In the genomic region with DNA sequence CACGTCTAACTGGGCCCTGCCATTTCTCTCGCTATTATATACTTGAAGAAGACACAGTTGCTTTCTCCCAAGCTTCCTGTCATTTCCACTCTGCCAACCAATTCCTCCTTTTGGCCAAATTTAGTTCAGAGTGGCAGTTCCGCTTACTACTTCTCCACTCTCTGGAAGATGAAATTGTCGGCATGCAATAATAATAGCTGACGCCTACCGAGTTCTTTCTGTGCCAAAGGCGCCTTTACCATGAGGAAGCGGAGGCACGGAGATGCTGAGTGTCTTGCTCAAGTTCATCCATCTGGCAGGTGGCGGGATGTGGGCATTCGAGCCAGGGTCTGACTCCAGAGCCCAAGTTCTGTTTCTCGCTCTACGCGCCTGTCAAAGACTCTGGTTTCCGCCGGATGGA, we compare ENCODE assay signal across 10 cellular contexts. TPM values are rescaled to one million over a fixed set of nuclear protein-coding genes. Genes with fewer than 3 reads are reported as not detected.
DNase-seq lines count a peak whose midpoint lies in the region; ATAC-seq and TF ChIP-seq lines count a peak whose summit lies in the region.
"Had no signal": no experiment of that assay in that cellular context is flagged by ENCODE, and none has a peak within 500 bp of the region (broad histone marks: within the 10 kb centered on the region; RNA-seq: fewer than 3 reads in every experiment).

No MANE protein-coding gene starts in this region.

- no peaks in the 10 kb centered on the region for H3K27me3 ChIP-seq in thoracic aorta (replicated peaks; ENCODE audit: insufficient read depth)

- H3K4me3 ChIP-seq in thoracic aorta, result no peak overlapping the region

- H3K27me3 Mint-ChIP-seq in activated CD8-positive, alpha-beta memory T cell treated with anti-CD3 and anti-CD28 coated beads, Interleukin-2, amount 10 ng/mL, durations not matched to agents 7 days and 5 days, result peaks cover 7% of the 10 kb centered on the region
- no peaks in the 10 kb centered on the region for H3K27me3 Mint-ChIP-seq in activated T-helper 2 cell treated with anti-CD3 and anti-CD28 coated beads, Interferon-gamma antibody, Interleukin-2, Interleukin-4, amounts not matched to agents 10 μg/mL and 5 μg/mL and 100 μg/mL, durations not matched to agents 14 hours and 24 hours and 36 hours (ENCODE audit: low read depth)
- no peaks in the 10 kb centered on the region for H3K27me3 Mint-ChIP-seq in memory B cell

- no peaks in the 10 kb centered on the region for H3K4me1 ChIP-seq in thoracic aorta (ENCODE audit: control insufficient read depth in 1 of 2, low read depth in 2 of 2)

- CTCF ChIA-PET in activated CD8-positive, alpha-beta memory T cell treated with anti-CD3 and anti-CD28 coated beads, Interleukin-2, amount 10 ng/mL, durations not matched to agents 7 days and 5 days (lab: Charles Lee), result interaction anchor here (0.6 kb wide), 1 partner anchor 64 kb away, joined by 3 read pairs; no protein-coding TSS in a partner anchor

- DNase-seq in activated CD8-positive, alpha-beta memory T cell treated with anti-CD3 and anti-CD28 coated beads, Interleukin-2, amount 10 ng/mL, durations not matched to agents 7 days and 5 days, result no peak
- DNase-seq in activated CD8-positive, alpha-beta memory T cell treated with anti-CD3 and anti-CD28 coated beads, Interleukin-2, amount 50 U/mL, for 48 hours, result no peak
- DNase-seq in activated T-helper 2 cell treated with anti-CD3 and anti-CD28 coated beads, Interferon-gamma antibody, Interleukin-2, Interleukin-4, amounts not matched to agents 10 μg/mL and 5 μg/mL and 100 μg/mL, durations not matched to agents 14 hours and 24 hours and 36 hours (ENCODE audit: low spot score), result no peak
- DNase-seq in memory B cell (ENCODE audit: low spot score in 2 of 2), result no peak
- no peak for DNase-seq in thoracic aorta (ENCODE audit: low spot score)
- DNase-seq in NCI-H1694 (lab: John Stamatoyannopoulos, UW), result no peak
- DNase-seq in central memory CD4-positive, alpha-beta T cell, result no peak
- DNase-seq: effector CD4-positive, alpha-beta T cell; NCI-H524 had no signal

- peaks cover 8% of the 10 kb centered on the region for H3K36me3 Mint-ChIP-seq in activated CD8-positive, alpha-beta memory T cell treated with anti-CD3 and anti-CD28 coated beads, Interleukin-2, amount 10 ng/mL, durations not matched to agents 7 days and 5 days
- no peaks in the 10 kb centered on the region for H3K36me3 Mint-ChIP-seq in activated T-helper 2 cell treated with anti-CD3 and anti-CD28 coated beads, Interferon-gamma antibody, Interleukin-2, Interleukin-4, amounts not matched to agents 10 μg/mL and 5 μg/mL and 100 μg/mL, durations not matched to agents 14 hours and 24 hours and 36 hours (ENCODE audit: low read depth)
- no peaks in the 10 kb centered on the region for H3K36me3 Mint-ChIP-seq in memory B cell

- no peaks in the 10 kb centered on the region for H3K9me3 ChIP-seq in thoracic aorta

- H3K9me3 Mint-ChIP-seq in activated CD8-positive, alpha-beta memory T cell treated with anti-CD3 and anti-CD28 coated beads, Interleukin-2, amount 10 ng/mL, durations not matched to agents 7 days and 5 days (ENCODE audit: low read depth), result no peaks in the 10 kb centered on the region
- H3K9me3 Mint-ChIP-seq in activated T-helper 2 cell treated with anti-CD3 and anti-CD28 coated beads, Interferon-gamma antibody, Interleukin-2, Interleukin-4, amounts not matched to agents 10 μg/mL and 5 μg/mL and 100 μg/mL, durations not matched to agents 14 hours and 24 hours and 36 hours, result no peaks in the 10 kb centered on the region
- H3K9me3 Mint-ChIP-seq in memory B cell, result no peaks in the 10 kb centered on the region

- intact Hi-C loops in activated T-helper 2 cell treated with anti-CD3 and anti-CD28 coated beads, Interferon-gamma antibody, Interleukin-2, Interleukin-4, amounts not matched to agents 10 μg/mL and 5 μg/mL and 100 μg/mL, durations not matched to agents 14 hours and 24 hours and 36 hours (cut with micrococcal nuclease), result loop anchor here (2.0 kb wide), 1 partner anchor 16 kb away; no protein-coding TSS in a partner anchor

- peaks cover 56% of the 10 kb centered on the region for H3K4me1 Mint-ChIP-seq in activated CD8-positive, alpha-beta memory T cell treated with anti-CD3 and anti-CD28 coated beads, Interleukin-2, amount 10 ng/mL, durations not matched to agents 7 days and 5 days
- H3K4me1 Mint-ChIP-seq in activated T-helper 2 cell treated with anti-CD3 and anti-CD28 coated beads, Interferon-gamma antibody, Interleukin-2, Interleukin-4, amounts not matched to agents 10 μg/mL and 5 μg/mL and 100 μg/mL, durations not matched to agents 14 hours and 24 hours and 36 hours (ENCODE audit: low read depth), result peaks cover 51% of the 10 kb centered on the region
- H3K4me1 Mint-ChIP-seq in memory B cell, result peaks cover 16% of the 10 kb centered on the region

- TF ChIP-seq CTCF in thoracic aorta (IDR thresholded peaks at IDR 0.05), result no peak

- H3K4me3 Mint-ChIP-seq in activated CD8-positive, alpha-beta memory T cell treated with anti-CD3 and anti-CD28 coated beads, Interleukin-2, amount 10 ng/mL, durations not matched to agents 7 days and 5 days, result peak overlapping the region; percentile 41
- peak overlapping the region; percentile 41 for H3K4me3 Mint-ChIP-seq in activated T-helper 2 cell treated with anti-CD3 and anti-CD28 coated beads, Interferon-gamma antibody, Interleukin-2, Interleukin-4, amounts not matched to agents 10 μg/mL and 5 μg/mL and 100 μg/mL, durations not matched to agents 14 hours and 24 hours and 36 hours (ENCODE audit: low read depth)
- H3K4me3 Mint-ChIP-seq in memory B cell, result peak overlapping the region; percentile 81

- no peak for ATAC-seq in activated CD8-positive, alpha-beta memory T cell treated with anti-CD3 and anti-CD28 coated beads, Interleukin-2, amount 10 ng/mL, durations not matched to agents 7 days and 5 days
- ATAC-seq in memory B cell (ENCODE audit: low read depth) (no peak), thoracic aorta (ENCODE audit: insufficient number of reproducible peaks, low FRiP score, low read depth) (peak; percentile 28), HG02852 (IDR thresholded peaks at IDR 0.05; ENCODE audit: unreplicated experiment) (no peak)

- H3K27ac Mint-ChIP-seq in activated CD8-positive, alpha-beta memory T cell treated with anti-CD3 and anti-CD28 coated beads, Interleukin-2, amount 10 ng/mL, durations not matched to agents 7 days and 5 days, result peak overlapping the region; percentile 77
- peak overlapping the region; percentile 65 for H3K27ac Mint-ChIP-seq in activated T-helper 2 cell treated with anti-CD3 and anti-CD28 coated beads, Interferon-gamma antibody, Interleukin-2, Interleukin-4, amounts not matched to agents 10 μg/mL and 5 μg/mL and 100 μg/mL, durations not matched to agents 14 hours and 24 hours and 36 hours
- peak overlapping the region; percentile 88 for H3K27ac Mint-ChIP-seq in memory B cell

- H3K36me3 ChIP-seq in thoracic aorta, result no peaks in the 10 kb centered on the region

- peak overlapping the region in 1 of 2 donors; percentile 35 for H3K27ac ChIP-seq in thoracic aorta

RNA-seq across cellular contexts. Expression of a gene that starts 14.6 kb away (rescaled TPM):
- 10 to 100 TPM; 37.5 to 47.8 TPM for total RNA-seq in activated CD8-positive, alpha-beta memory T cell treated with anti-CD3 and anti-CD28 coated beads, Interleukin-2, amount 10 ng/mL, durations not matched to agents 7 days and 5 days
- total RNA-seq in activated T-helper 2 cell treated with anti-CD3 and anti-CD28 coated beads, Interferon-gamma antibody, Interleukin-2, Interleukin-4, amounts not matched to agents 10 μg/mL and 5 μg/mL and 100 μg/mL, durations not matched to agents 14 hours and 24 hours and 36 hours, result 51.4 and 53.2 TPM in 2 replicates
- total RNA-seq in thoracic aorta, result 10 to 100 TPM in 1 of 2 donors, 1 to 10 TPM in 1; 4.7 to 17.9 TPM

RNA-seq across cellular contexts. Expression of a gene that starts 56.4 kb away (rescaled TPM):
- total RNA-seq in activated CD8-positive, alpha-beta memory T cell treated with anti-CD3 and anti-CD28 coated beads, Interleukin-2, amount 10 ng/mL, durations not matched to agents 7 days and 5 days, result 10 to 100 TPM; 14.9 to 20.3 TPM
- total RNA-seq in activated T-helper 2 cell treated with anti-CD3 and anti-CD28 coated beads, Interferon-gamma antibody, Interleukin-2, Interleukin-4, amounts not matched to agents 10 μg/mL and 5 μg/mL and 100 μg/mL, durations not matched to agents 14 hours and 24 hours and 36 hours, result 22.4 and 23.0 TPM in 2 replicates
- total RNA-seq in thoracic aorta, result 1 to 10 TPM; 2.0 to 9.7 TPM

RNA-seq across cellular contexts. Expression of a gene that starts 56.6 kb away (rescaled TPM):
- 10 to 100 TPM; 22.2 to 23.1 TPM for total RNA-seq in activated CD8-positive, alpha-beta memory T cell treated with anti-CD3 and anti-CD28 coated beads, Interleukin-2, amount 10 ng/mL, durations not matched to agents 7 days and 5 days
- 16.5 and 17.4 TPM in 2 replicates for total RNA-seq in activated T-helper 2 cell treated with anti-CD3 and anti-CD28 coated beads, Interferon-gamma antibody, Interleukin-2, Interleukin-4, amounts not matched to agents 10 μg/mL and 5 μg/mL and 100 μg/mL, durations not matched to agents 14 hours and 24 hours and 36 hours
- total RNA-seq in thoracic aorta, result 1 to 10 TPM; 5.6 to 6.7 TPM
